Comparison of ENCODE assay signal across 7 cellular contexts in genomic region chr1:56263908-56264307, GRCh38.
"Had no signal": no experiment of that assay in that cellular context is flagged by ENCODE, and none has a peak within 500 bp of the region (broad histone marks: within the 10 kb centered on the region; RNA-seq: fewer than 3 reads in every experiment).

No MANE protein-coding gene starts in this region.

- FAIRE-seq: G401.6, GM12891, GM12892, GM18507, GM19239 had no signal

- DNase-seq: GDM1, GF-D8 had no signal
